In genomic region chr14:75989134-75989533, GRCh38 we compare ENCODE assay signal across 1 cellular context.
TF ChIP-seq lines count a peak whose summit lies in the region.

No MANE protein-coding gene starts in this region.

TF ChIP-seq in HepG2, 621 proteins besides CTCF, POLR2A, EP300 and RAD21 (continued from another document and continues in another):
- TF ChIP-seq ARID3A (IDR thresholded peaks at IDR 0.05; ENCODE audit: low read depth, low read length) (peak; percentile 68), ZNF367 (CRISPR knock-in tag; IDR thresholded peaks at IDR 0.05; ENCODE audit: borderline replicate concordance) (no peak), JUN (CRISPR knock-in tag; IDR thresholded peaks at IDR 0.05) (peak; percentile 81), SRY (CRISPR knock-in tag; IDR thresholded peaks at IDR 0.05) (no peak), KLF13 (CRISPR knock-in tag; IDR thresholded peaks at IDR 0.05) (no peak), ZNF597 (CRISPR knock-in tag; IDR thresholded peaks at IDR 0.05) (no peak), TERF1 (CRISPR knock-in tag; IDR thresholded peaks at IDR 0.05) (no peak), PHF20 (CRISPR knock-in tag; IDR thresholded peaks at IDR 0.05) (peak; percentile 57; the same call in 1 of the 2 replicates), TFDP2 (CRISPR knock-in tag; IDR thresholded peaks at IDR 0.05) (no peak), ZNF407 (CRISPR knock-in tag; IDR thresholded peaks at IDR 0.05; ENCODE audit: not compliant biosample characterization) (no peak), MED1 (CRISPR knock-in tag; IDR thresholded peaks at IDR 0.05) (peak; percentile 78), NR1H2 (CRISPR knock-in tag; IDR thresholded peaks at IDR 0.05; ENCODE audit: borderline replicate concordance, low read depth) (no peak), NBN (conservative IDR thresholded peaks at IDR 0.05) (no peak), THAP8 (CRISPR knock-in tag; IDR thresholded peaks at IDR 0.05; ENCODE audit: borderline replicate concordance) (no peak), PHF21A (CRISPR knock-in tag; IDR thresholded peaks at IDR 0.05) (peak; percentile 76), ZNF644 (CRISPR knock-in tag; IDR thresholded peaks at IDR 0.05; ENCODE audit: low read depth) (peak; percentile 64; the same call in 1 of the 2 replicates), KLF6 (CRISPR knock-in tag; IDR thresholded peaks at IDR 0.05) (no peak), IKZF5 (CRISPR knock-in tag; IDR thresholded peaks at IDR 0.05) (peak; percentile 74; the same call in 1 of the 2 replicates), PBX2 (CRISPR knock-in tag; IDR thresholded peaks at IDR 0.05) (no peak), CREB1 (IDR thresholded peaks at IDR 0.05) (peak; percentile 84), CREB1 (CRISPR knock-in tag; IDR thresholded peaks at IDR 0.05) (peak; percentile 88), HMG20A (CRISPR knock-in tag; IDR thresholded peaks at IDR 0.05; ENCODE audit: borderline replicate concordance) (peak; percentile 68; the same call in 1 of the 2 replicates), KDM4B (CRISPR knock-in tag; IDR thresholded peaks at IDR 0.05) (no peak), HNF4G (IDR thresholded peaks at IDR 0.05; ENCODE audit: borderline replicate concordance, low read depth, low read length) (peak; percentile 65; the same call in 1 of the 2 replicates), HNF4G (CRISPR knock-in tag; IDR thresholded peaks at IDR 0.05; ENCODE audit: borderline replicate concordance, low read depth) (peak; percentile 54; the same call in 1 of the 2 replicates), TEAD3 (CRISPR knock-in tag; optimal IDR thresholded peaks at IDR 0.05; ENCODE audit: borderline replicate concordance) (peak; percentile 65), HMG20B (CRISPR knock-in tag; conservative IDR thresholded peaks at IDR 0.05) (no peak), KDM6A (CRISPR knock-in tag; IDR thresholded peaks at IDR 0.05; ENCODE audit: low read depth) (no peak), ZNF572 (CRISPR knock-in tag; IDR thresholded peaks at IDR 0.05) (no peak), ZFY (CRISPR knock-in tag; IDR thresholded peaks at IDR 0.05) (no peak), NR2F1 (CRISPR knock-in tag; IDR thresholded peaks at IDR 0.05) (no peak), ZNF788 (CRISPR knock-in tag; IDR thresholded peaks at IDR 0.05; ENCODE audit: borderline replicate concordance) (peak; percentile 35; the same call in 1 of the 2 replicates), ZNF549 (CRISPR knock-in tag; IDR thresholded peaks at IDR 0.05) (no peak), SUZ12 (IDR thresholded peaks at IDR 0.05; ENCODE audit: low read depth, low read length) (no peak), KLF15 (CRISPR knock-in tag; IDR thresholded peaks at IDR 0.05; ENCODE audit: borderline replicate concordance) (no peak), TBL1XR1 (IDR thresholded peaks at IDR 0.05; ENCODE audit: borderline replicate concordance, low read length, partially characterized antibody) (peak; percentile 37), POGZ (CRISPR knock-in tag; IDR thresholded peaks at IDR 0.05) (peak; percentile 72; the same call in 1 of the 2 replicates), HOMEZ (CRISPR knock-in tag; IDR thresholded peaks at IDR 0.05; ENCODE audit: low read depth) (peak; percentile 94), ZNF12 (CRISPR knock-in tag; IDR thresholded peaks at IDR 0.05) (peak; percentile 95), POLR2AphosphoS5 (IDR thresholded peaks at IDR 0.05; ENCODE audit: low read depth, low read length) (no peak), GABPB1 (CRISPR knock-in tag; IDR thresholded peaks at IDR 0.05) (peak; percentile 71), ZBTB3 (CRISPR knock-in tag; IDR thresholded peaks at IDR 0.05; ENCODE audit: borderline replicate concordance, low read depth) (no peak), FOSL1 (CRISPR knock-in tag; IDR thresholded peaks at IDR 0.05; ENCODE audit: borderline replicate concordance) (no peak)
